22 cellular contexts compared by ENCODE assay signal in genomic region chr19:3599776-3600183, GRCh38. TPM values are rescaled to one million over a fixed set of nuclear protein-coding genes. Genes with fewer than 3 reads are reported as not detected.
DNase-seq lines count a peak whose midpoint lies in the region; ATAC-seq and TF ChIP-seq lines count a peak whose summit lies in the region.
"Had no signal": no experiment of that assay in that cellular context is flagged by ENCODE, and none has a peak within 500 bp of the region (broad histone marks: within the 10 kb centered on the region; RNA-seq: fewer than 3 reads in every experiment).

No MANE protein-coding gene starts in this region.

- no peaks in the 10 kb centered on the region for H3K36me3 ChIP-seq in WERI-Rb-1
- H3K36me3 ChIP-seq in vagina: no peaks in the 10 kb centered on the region

- intact Hi-C loops in vagina (cut with DNase I): no loop called here

- H3K9me3 ChIP-seq in WERI-Rb-1 (ENCODE audit: severe bottlenecking): no peaks in the 10 kb centered on the region
- no peaks in the 10 kb centered on the region for H3K9me3 ChIP-seq in vagina

- H3K27me3 ChIP-seq in WERI-Rb-1 (ENCODE audit: insufficient read depth, low read depth, severe bottlenecking): no peaks in the 10 kb centered on the region
- no peaks in the 10 kb centered on the region for H3K27me3 ChIP-seq in vagina

- no peaks in the 10 kb centered on the region for H3K9me3 Mint-ChIP-seq in stimulated activated naive CD8-positive, alpha-beta T cell treated with anti-CD3 and anti-CD28 coated beads, Interleukin-15, amount 100 ng/mL, for 72 hours
- H3K9me3 Mint-ChIP-seq: activated CD4-positive, alpha-beta T cell treated with anti-CD3 and anti-CD28 coated beads, Interleukin-2, amount 10 ng/mL, durations not matched to agents 7 days and 5 days; activated naive CD4-positive, alpha-beta T cell treated with anti-CD3 and anti-CD28 coated beads for 36 hours; CD8-positive, alpha-beta T cell had no signal

- H3K27ac ChIP-seq in WERI-Rb-1 (no peak overlapping the region), vagina (no peak overlapping the region)
- H3K27ac ChIP-seq: dorsolateral prefrontal cortex had no signal

- H3K4me1 ChIP-seq in vagina: peaks cover 15% of the 10 kb centered on the region

- H3K4me3 Mint-ChIP-seq in stimulated activated naive CD8-positive, alpha-beta T cell treated with anti-CD3 and anti-CD28 coated beads, Interleukin-15, amount 100 ng/mL, for 72 hours: no peak overlapping the region
- H3K4me3 Mint-ChIP-seq: activated CD4-positive, alpha-beta T cell treated with anti-CD3 and anti-CD28 coated beads, Interleukin-2, amount 10 ng/mL, durations not matched to agents 7 days and 5 days; activated naive CD4-positive, alpha-beta T cell treated with anti-CD3 and anti-CD28 coated beads for 36 hours; CD8-positive, alpha-beta T cell had no signal

- H3K4me1 Mint-ChIP-seq in stimulated activated naive CD8-positive, alpha-beta T cell treated with anti-CD3 and anti-CD28 coated beads, Interleukin-15, amount 100 ng/mL, for 72 hours: no peaks in the 10 kb centered on the region
- H3K4me1 Mint-ChIP-seq: activated CD4-positive, alpha-beta T cell treated with anti-CD3 and anti-CD28 coated beads, Interleukin-2, amount 10 ng/mL, durations not matched to agents 7 days and 5 days had no signal

- TF ChIP-seq CTCF in WERI-Rb-1 (IDR thresholded peaks at IDR 0.05; ENCODE audit: low read depth, low read length): peak; percentile 55
- TF ChIP-seq CTCF in fibroblast of the aortic adventitia (IDR thresholded peaks at IDR 0.05; ENCODE audit: insufficient read depth, low read length): peak; percentile 23
- no peak for TF ChIP-seq CTCF in vagina (IDR thresholded peaks at IDR 0.05)

- TF ChIP-seq POLR2A in vagina (IDR thresholded peaks at IDR 0.05): no peak

- ATAC-seq in stimulated activated naive CD8-positive, alpha-beta T cell treated with anti-CD3 and anti-CD28 coated beads, Interleukin-15, amount 100 ng/mL, for 72 hours: peak; percentile 18
- ATAC-seq in stimulated activated naive CD8-positive, alpha-beta T cell treated with anti-CD3 and anti-CD28 coated beads, Interleukin-15, Interleukin-2, amounts not matched to agents 100 U/mL and 50 U/mL, for 24 hours: no peak
- ATAC-seq in GM18870 (IDR thresholded peaks at IDR 0.05; ENCODE audit: unreplicated experiment) (no peak), GM21576 (IDR thresholded peaks at IDR 0.05; ENCODE audit: unreplicated experiment) (no peak)
- ATAC-seq: CD8-positive, alpha-beta T cell; Right ventricle myocardium inferior had no signal

- no peak overlapping the region for H3K27ac Mint-ChIP-seq in stimulated activated naive CD8-positive, alpha-beta T cell treated with anti-CD3 and anti-CD28 coated beads, Interleukin-15, amount 100 ng/mL, for 72 hours
- H3K27ac Mint-ChIP-seq: activated CD4-positive, alpha-beta T cell treated with anti-CD3 and anti-CD28 coated beads, Interleukin-2, amount 10 ng/mL, durations not matched to agents 7 days and 5 days; activated naive CD4-positive, alpha-beta T cell treated with anti-CD3 and anti-CD28 coated beads for 36 hours; CD8-positive, alpha-beta T cell had no signal

- no peak for DNase-seq in stimulated activated naive CD8-positive, alpha-beta T cell treated with anti-CD3 and anti-CD28 coated beads, Interleukin-15, amount 100 ng/mL, for 72 hours
- DNase-seq in stimulated activated naive CD8-positive, alpha-beta T cell treated with anti-CD3 and anti-CD28 coated beads, Interleukin-15, Interleukin-2, amounts not matched to agents 100 U/mL and 50 U/mL, for 24 hours: no peak
- DNase-seq in WERI-Rb-1: no peak
- no peak for DNase-seq in fibroblast of the aortic adventitia (ENCODE audit: low read depth)
- DNase-seq in T1000 (lab: John Stamatoyannopoulos, UW): no peak
- DNase-seq in vagina (ENCODE audit: extremely low spot score in 2 of 2): no peak
- DNase-seq: activated CD4-positive, alpha-beta T cell treated with anti-CD3 and anti-CD28 coated beads, Interleukin-2, amount 10 ng/mL, durations not matched to agents 7 days and 5 days; activated naive CD4-positive, alpha-beta T cell treated with anti-CD3 and anti-CD28 coated beads for 36 hours; activated T-cell treated with anti-CD3 and anti-CD28 coated beads for 4 hours; dorsolateral prefrontal cortex; hippocampal formation; NCI-H1694; NCI-H446 treated with DMSO at 0.1 percent for 48 hours; small intestine; trophoblast cell had no signal

- H3K27me3 Mint-ChIP-seq in stimulated activated naive CD8-positive, alpha-beta T cell treated with anti-CD3 and anti-CD28 coated beads, Interleukin-15, amount 100 ng/mL, for 72 hours: no peaks in the 10 kb centered on the region
- H3K27me3 Mint-ChIP-seq: activated CD4-positive, alpha-beta T cell treated with anti-CD3 and anti-CD28 coated beads, Interleukin-2, amount 10 ng/mL, durations not matched to agents 7 days and 5 days had no signal

- no peak overlapping the region for H3K4me3 ChIP-seq in WERI-Rb-1 (ENCODE audit: low read depth, low read length)
- H3K4me3 ChIP-seq in fibroblast of the aortic adventitia (ENCODE audit: low read depth, low read length): no peak overlapping the region
- H3K4me3 ChIP-seq in vagina: no peak overlapping the region
- H3K4me3 ChIP-seq: dorsolateral prefrontal cortex had no signal

RNA-seq across cellular contexts. Expression of gene TBXA2R, which starts 6.9 kb away (rescaled TPM):
- 0.49 and 5.0 TPM in 2 replicates for total RNA-seq in fibroblast of the aortic adventitia (ENCODE audit: low replicate concordance)
- total RNA-seq in vagina: 1.7 TPM
- total RNA-seq: Daoy, H4, MCF 10A had no signal

RNA-seq across cellular contexts. Expression of gene GIPC3, which starts 14.5 kb away (rescaled TPM):
- total RNA-seq in fibroblast of the aortic adventitia (ENCODE audit: low replicate concordance): under 0.01 and 0.33 TPM in 2 replicates
- 0.25 TPM for total RNA-seq in vagina
- total RNA-seq: Daoy, H4, MCF 10A had no signal

RNA-seq across cellular contexts. Expression of gene CACTIN, which starts 26.8 kb away (rescaled TPM):
- total RNA-seq in fibroblast of the aortic adventitia (ENCODE audit: low replicate concordance): 15.7 and 21.3 TPM in 2 replicates
- 36.3 TPM for total RNA-seq in vagina

RNA-seq across cellular contexts. Expression of gene HMG20B, which starts 27.0 kb away (rescaled TPM):
- 56.6 and 219 TPM in 2 replicates for total RNA-seq in fibroblast of the aortic adventitia (ENCODE audit: low replicate concordance)
- total RNA-seq in vagina: 92.8 TPM

RNA-seq across cellular contexts. Expression of gene MFSD12, which starts 42.4 kb away (rescaled TPM):
- total RNA-seq in fibroblast of the aortic adventitia (ENCODE audit: low replicate concordance): 51.7 and 52.6 TPM in 2 replicates
- total RNA-seq in vagina: 48.4 TPM

Comparison
In these comparisons a context has a peak if more than half of its experiments do, and no peak if none do; other contexts are left out.
1. CTCF ChIP-seq: peak in WERI-Rb-1 (single experiment) and fibroblast of the aortic adventitia (single experiment); none in vagina (0 of 3).